In the genomic region with DNA sequence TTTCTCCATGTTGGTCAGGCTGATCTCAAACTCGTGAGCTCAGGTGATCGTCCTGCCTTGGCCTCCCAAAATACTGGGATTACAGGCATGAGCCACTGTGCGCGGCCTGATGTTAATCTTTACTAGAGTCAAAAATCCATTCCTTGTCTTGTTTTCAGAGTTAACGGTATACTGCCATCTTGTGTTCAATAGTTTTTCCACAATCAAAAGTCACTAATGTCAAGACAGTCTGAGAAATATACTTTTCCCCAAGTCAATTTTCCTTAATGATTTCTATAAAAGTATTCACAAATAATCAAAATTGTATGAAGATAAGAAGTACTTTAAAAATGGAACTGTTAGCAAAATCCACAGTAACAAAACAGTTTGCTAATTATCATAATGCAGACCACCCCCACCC, we compare ENCODE assay signal across 8 cellular contexts. TPM values are rescaled to one million over a fixed set of nuclear protein-coding genes. Genes with fewer than 3 reads are reported as not detected.
DNase-seq lines count a peak whose midpoint lies in the region; ATAC-seq and TF ChIP-seq lines count a peak whose summit lies in the region.

No MANE protein-coding gene starts in this region.

- DNase-seq in heart right ventricle (no peak), right cardiac atrium (no peak), Kasumi-1 (lab: John Stamatoyannopoulos, UW) (peak; percentile 66 to 82), adipocyte (ENCODE audit: low read depth) (peak; percentile 33), left kidney (ENCODE audit: low read depth, low spot score) (peak; percentile 52)
- DNase-seq in stimulated activated CD8-positive, alpha-beta memory T cell treated with anti-CD3 and anti-CD28 coated beads, Interleukin-4, amount 100 ng/mL, for 48 hours, result no peak

- H3K36me3 ChIP-seq in heart right ventricle, result peaks cover 0 to 100% (median 31%) of the 10 kb centered on the region in 9 donors
- peaks cover 83% of the 10 kb centered on the region for H3K36me3 ChIP-seq in adipocyte (ENCODE audit: control insufficient read depth, insufficient read depth, low read length, severe bottlenecking)

- 54 to 59% methylated on average over 5 of the region's 5 CpGs for WGBS in heart right ventricle, 2 donors
- WGBS in right cardiac atrium, result 46% methylated on average over 5 of the region's 5 CpGs

- H3K4me3 ChIP-seq in heart right ventricle, result no peak overlapping the region
- H3K4me3 ChIP-seq in right cardiac atrium (ENCODE audit: low read length), result no peak overlapping the region
- H3K4me3 ChIP-seq in adipocyte (ENCODE audit: low read length), result no peak overlapping the region

- H3K27me3 ChIP-seq in heart right ventricle (no peaks in the 10 kb centered on the region), right cardiac atrium (ENCODE audit: control insufficient read depth, insufficient read depth) (no peaks in the 10 kb centered on the region), adipocyte (replicated peaks; ENCODE audit: control insufficient read depth, insufficient read depth, low read length) (no peaks in the 10 kb centered on the region)

- peak in 8 of 9 donors; percentile 6 to 61 (median 45) for TF ChIP-seq CTCF in heart right ventricle (IDR thresholded peaks at IDR 0.05)

- H3K4me1 ChIP-seq in heart right ventricle (peaks cover 0 to 55% (median 35%) of the 10 kb centered on the region in 9 donors), right cardiac atrium (ENCODE audit: control insufficient read depth, insufficient read depth, low read length) (peaks cover 2% of the 10 kb centered on the region), adipocyte (ENCODE audit: control insufficient read depth, insufficient read depth, low read length) (no peaks in the 10 kb centered on the region)

- ATAC-seq in heart right ventricle, result no peak
- no peak for ATAC-seq in right cardiac atrium
- no peak for ATAC-seq in HG03135 (IDR thresholded peaks at IDR 0.05; ENCODE audit: unreplicated experiment)
- ATAC-seq in GM18520 (IDR thresholded peaks at IDR 0.05; ENCODE audit: unreplicated experiment), result no peak

- H3K9me3 ChIP-seq in heart right ventricle (no peaks in the 10 kb centered on the region), right cardiac atrium (ENCODE audit: control insufficient read depth, low read length) (no peaks in the 10 kb centered on the region), adipocyte (ENCODE audit: control insufficient read depth, low read length) (no peaks in the 10 kb centered on the region)

- peak overlapping the region in 5 of 10 donors; percentile 12 to 93 (median 87) for H3K27ac ChIP-seq in heart right ventricle
- no peak overlapping the region for H3K27ac ChIP-seq in right cardiac atrium (ENCODE audit: low read length)

- intact Hi-C loops in heart right ventricle (cut with DNase I) (no loop called here), right cardiac atrium (cut with DNase I) (no loop called here)

- H3K9ac ChIP-seq in adipocyte (ENCODE audit: low read length), result no peak overlapping the region

RNA-seq across cellular contexts. Expression of gene CRBN, which starts 8.5 kb away (rescaled TPM):
- total RNA-seq in heart right ventricle (10 to 100 TPM; 34.8 to 63.2 (median 53.8) TPM), right cardiac atrium (10 to 100 TPM; 37.0 to 56.8 (median 44.9) TPM)
- polyA plus RNA-seq in heart right ventricle (10 to 100 TPM; 18.2 to 23.4 TPM), right cardiac atrium (24.5 TPM)

RNA-seq across cellular contexts. Expression of gene TRNT1, which starts 44.3 kb away (rescaled TPM):
- total RNA-seq in heart right ventricle (10 to 100 TPM in 7 of 10 donors, 1 to 10 TPM in 3; 5.8 to 14.5 (median 10.8) TPM), right cardiac atrium (10 to 100 TPM; 11.1 to 19.3 (median 16.5) TPM)
- polyA plus RNA-seq in heart right ventricle (10 to 100 TPM in 1 of 2 donors, 1 to 10 TPM in 1; 9.1 to 10.6 TPM), right cardiac atrium (10.4 TPM)

Comparison
In these comparisons a context has a peak if more than half of its experiments do, and no peak if none do; other contexts are left out.
1. DNase-seq: peak in Kasumi-1 (2 of 2), adipocyte (single experiment) and left kidney (single experiment); none in heart right ventricle (0 of 2), right cardiac atrium (0 of 3) and stimulated activated CD8-positive, alpha-beta memory T cell treated with anti-CD3 and anti-CD28 coated beads, Interleukin-4, amount 100 ng/mL, for 48 hours (single experiment).